In genomic region chr1:39080269-39080826, GRCh38 we compare ENCODE assay signal across 9 cellular contexts. TPM values are rescaled to one million over a fixed set of nuclear protein-coding genes. Genes with fewer than 3 reads are reported as not detected.
A peak's percentile ranks its signal among the peaks of the same experiment; 100 is the strongest.
DNase-seq lines count a peak whose midpoint lies in the region; ATAC-seq, FAIRE-seq and TF ChIP-seq lines count a peak whose summit lies in the region.
"Had no signal": no experiment of that assay in that cellular context is flagged by ENCODE, and none has a peak within 500 bp of the region (broad histone marks: within the 10 kb centered on the region; RNA-seq: fewer than 3 reads in every experiment).

No MANE protein-coding gene starts in this region.

- TF ChIP-seq EP300 in HepG2 (IDR thresholded peaks at IDR 0.05; ENCODE audit: low read depth in 2 of 2, low read length in 2 of 2): no peak
- no peak for TF ChIP-seq EP300 in HepG2 (CRISPR knock-in tag; IDR thresholded peaks at IDR 0.05; ENCODE audit: borderline replicate concordance)

- peak overlapping the region; percentile 63 to 74 (median 72) for H3K4me3 ChIP-seq in HepG2 (replicated peaks in 1 of 3; ENCODE audit: insufficient read depth in 1 of 3, low read depth in 2 of 3, low read length in 3 of 3)
- no peak overlapping the region for H3K4me3 ChIP-seq in right lobe of liver
- no peak overlapping the region for H3K4me3 ChIP-seq in naive thymus-derived CD4-positive, alpha-beta T cell (ENCODE audit: low read length)

- TF ChIP-seq POLR2A in HepG2 (IDR thresholded peaks at IDR 0.05; ENCODE audit: insufficient read depth in 1 of 2, low read depth in 2 of 2, low read length in 2 of 2) (no peak), right lobe of liver (IDR thresholded peaks at IDR 0.05) (no peak)

- CTCF ChIA-PET in HepG2 (lab: Yijun Ruan, JAX; ENCODE audit: low intra/inter-chr PET ratio, low total read pairs): no interaction called here
- CTCF ChIA-PET in naive thymus-derived CD4-positive, alpha-beta T cell (lab: Charles Lee): no interaction called here

- peaks cover 34% of the 10 kb centered on the region for H3K4me1 ChIP-seq in HepG2 (ENCODE audit: insufficient read depth, low read length)
- peaks cover 0 to 14% (median 4%) of the 10 kb centered on the region in 4 donors for H3K4me1 ChIP-seq in right lobe of liver
- H3K4me1 ChIP-seq in naive thymus-derived CD4-positive, alpha-beta T cell (ENCODE audit: control insufficient read depth in 2 of 2, insufficient read depth in 2 of 2, low read length in 2 of 2): no peaks in the 10 kb centered on the region

- 41% methylated on average over 11 of the region's 12 CpGs for WGBS in HepG2 (ENCODE audit: low lambda C conversion rate)
- WGBS in right lobe of liver (ENCODE audit: insufficient coverage, low coverage, low lambda C conversion rate, missing lambda C conversion rate): 89% methylated on average over 8 of the region's 12 CpGs

- no peak for ATAC-seq in HepG2
- ATAC-seq in right lobe of liver: no peak
- no peak for ATAC-seq in naive thymus-derived CD4-positive, alpha-beta T cell
- ATAC-seq in activated CD4-positive, CD25-positive, alpha-beta regulatory T cell treated with anti-CD3 and anti-CD28 coated beads, Interleukin-2, amount 50 U/mL, for 24 hours: no peak
- no peak for ATAC-seq in HG03342 (IDR thresholded peaks at IDR 0.05; ENCODE audit: unreplicated experiment)

- no peak overlapping the region for H2AFZ ChIP-seq in HepG2 (ENCODE audit: low read length)

- peaks cover 53% of the 10 kb centered on the region for H3K4me1 Mint-ChIP-seq in brain
- H3K4me1 Mint-ChIP-seq in naive thymus-derived CD4-positive, alpha-beta T cell: peaks cover 0 to 14% (median 10%) of the 10 kb centered on the region in 7 donors

- DNase-seq in HepG2 (ENCODE audit: low spot score) (no peak), right lobe of liver (no peak), glomerular visceral epithelial cell (ENCODE audit: extremely low spot score) (no peak), substantia nigra (lab: John Stamatoyannopoulos, UW) (no peak)
- no peak for DNase-seq in naive thymus-derived CD4-positive, alpha-beta T cell
- DNase-seq: KG1 had no signal

- H3K36me3 Mint-ChIP-seq in brain: peaks cover 11% of the 10 kb centered on the region
- no peaks in the 10 kb centered on the region for H3K36me3 Mint-ChIP-seq in naive thymus-derived CD4-positive, alpha-beta T cell

- no peak for TF ChIP-seq CTCF in HepG2 (CRISPR knock-in tag; IDR thresholded peaks at IDR 0.05)
- TF ChIP-seq CTCF in right lobe of liver (IDR thresholded peaks at IDR 0.05): no peak
- no peak for TF ChIP-seq CTCF in brain (conservative IDR thresholded peaks at IDR 0.05)

- no peak for TF ChIP-seq RAD21 in HepG2 (CRISPR knock-in tag; IDR thresholded peaks at IDR 0.05)

- H4K20me1 ChIP-seq in HepG2 (ENCODE audit: insufficient read depth, low read length): no peaks in the 10 kb centered on the region

- H3K9me3 Mint-ChIP-seq in brain: no peaks in the 10 kb centered on the region
- peaks cover 0 to 1% (median 0%) of the 10 kb centered on the region in 11 donors for H3K9me3 Mint-ChIP-seq in naive thymus-derived CD4-positive, alpha-beta T cell

- in situ Hi-C loops in HepG2 (cut with HindIII; ENCODE audit: extremely low pct_ligation_motif_present, low pct_unique_long_range_greater_than_20kb): loop anchor here (25.0 kb wide), 1 partner anchor 457 kb away; no protein-coding TSS in a partner anchor

- peaks cover 11% of the 10 kb centered on the region for H3K27me3 Mint-ChIP-seq in brain
- H3K27me3 Mint-ChIP-seq in naive thymus-derived CD4-positive, alpha-beta T cell: peaks cover 10 to 57% (median 39%) of the 10 kb centered on the region in 5 donors

- H3K27me3 ChIP-seq in HepG2 (ENCODE audit: control insufficient read depth in 1 of 2, insufficient read depth in 2 of 2, low read length in 2 of 2): peaks cover 0 to 19% of the 10 kb centered on the region in 2 experiments
- no peaks in the 10 kb centered on the region for H3K27me3 ChIP-seq in right lobe of liver
- peaks cover 0 to 10% of the 10 kb centered on the region in 2 donors for H3K27me3 ChIP-seq in naive thymus-derived CD4-positive, alpha-beta T cell (ENCODE audit: control insufficient read depth in 2 of 2, insufficient read depth in 2 of 2, low read length in 2 of 2)

- FAIRE-seq in HepG2 (lab: Jason Lieb, UNC): no peak

- intact Hi-C loops in HepG2 (cut with micrococcal nuclease; ENCODE audit: unreplicated experiment): no loop called here
- intact Hi-C loops in right lobe of liver (cut with DNase I): no loop called here
- intact Hi-C loops in naive thymus-derived CD4-positive, alpha-beta T cell (cut with micrococcal nuclease): no loop called here

- POLR2A ChIA-PET in HepG2 (lab: Yijun Ruan, JAX): no interaction called here
- POLR2A ChIA-PET in naive thymus-derived CD4-positive, alpha-beta T cell (lab: Charles Lee): interaction anchor here (0.5 to 0.6 kb wide), 3 partner anchors 22 to 345 kb away, joined by 3 read pairs; no protein-coding TSS in a partner anchor

- no peaks in the 10 kb centered on the region for H3K9me3 ChIP-seq in HepG2 (ENCODE audit: low read length)
- H3K9me3 ChIP-seq in right lobe of liver: no peaks in the 10 kb centered on the region
- no peaks in the 10 kb centered on the region for H3K9me3 ChIP-seq in naive thymus-derived CD4-positive, alpha-beta T cell (ENCODE audit: control insufficient read depth in 2 of 3, low read length in 3 of 3)

- H3K27ac ChIP-seq in HepG2 (ENCODE audit: extremely low read length, insufficient read depth, low read length): no peak overlapping the region
- H3K27ac ChIP-seq in right lobe of liver: no peak overlapping the region
- H3K27ac ChIP-seq in naive thymus-derived CD4-positive, alpha-beta T cell (ENCODE audit: low read depth, low read length): no peak overlapping the region
- H3K27ac ChIP-seq in substantia nigra (ENCODE audit: low read depth, low read length, poor library complexity, severe bottlenecking): no peak overlapping the region

- peak overlapping the region; percentile 81 for H3K4me2 ChIP-seq in HepG2 (ENCODE audit: low read depth, low read length)

- peak overlapping the region; percentile 15; the same call in 1 of the 2 replicates for H3K9ac ChIP-seq in HepG2 (ENCODE audit: insufficient read depth, low read depth, low read length)

- no TSS peak for BruUV-seq in HepG2 (replicated peaks; lab: Mats Ljungman, UMichigan)

- H3K36me3 ChIP-seq in HepG2 (replicated peaks in 1 of 2; ENCODE audit: control insufficient read depth in 1 of 2, insufficient read depth in 2 of 2, low read length in 2 of 2) (no peaks in the 10 kb centered on the region), right lobe of liver (no peaks in the 10 kb centered on the region)
- H3K36me3 ChIP-seq in naive thymus-derived CD4-positive, alpha-beta T cell (ENCODE audit: control insufficient read depth in 2 of 3, insufficient read depth in 3 of 3, low read length in 3 of 3): no peaks in the 10 kb centered on the region

- H3K79me2 ChIP-seq in HepG2 (ENCODE audit: insufficient read depth, low read length): no peaks in the 10 kb centered on the region

- peak overlapping the region in 4 of 5 experiments; percentile 57 to 91 (median 79) for H3K27ac Mint-ChIP-seq in brain
- H3K27ac Mint-ChIP-seq in naive thymus-derived CD4-positive, alpha-beta T cell: peak overlapping the region in 2 of 9 donors; percentile 26 to 59

- H3K4me3 Mint-ChIP-seq in brain: peak overlapping the region; percentile 82 to 86 (median 83)
- peak overlapping the region; percentile 20 to 83 (median 59) for H3K4me3 Mint-ChIP-seq in naive thymus-derived CD4-positive, alpha-beta T cell

TF ChIP-seq in HepG2, 621 proteins besides CTCF, POLR2A, EP300 and RAD21:
- TF ChIP-seq CEBPG (CRISPR knock-in tag; IDR thresholded peaks at IDR 0.05) (no peak), ZMYM3 (CRISPR knock-in tag; IDR thresholded peaks at IDR 0.05) (peak; percentile 6; the same call in 1 of the 2 replicates), SIN3B (IDR thresholded peaks at IDR 0.05; ENCODE audit: low read length) (no peak), ZFX (CRISPR knock-in tag; IDR thresholded peaks at IDR 0.05; ENCODE audit: low read depth) (0 out of 2 replicates have a peak, but pooled peaks have one; percentile 11), ZKSCAN8 (CRISPR knock-in tag; IDR thresholded peaks at IDR 0.05; ENCODE audit: borderline replicate concordance) (peak; percentile 97)

RNA-seq across cellular contexts. Expression of gene NDUFS5, which starts 54.2 kb away (rescaled TPM):
- total RNA-seq in HepG2 (2016; rRNA removed; fragmentation: Illumina TruSeq; extraction: Trizol) (466 and 655 TPM in 2 replicates), right lobe of liver (100 to 1,000 TPM in 2 of 6 experiments, 10 to 100 TPM in 4; 86.2 to 352 (median 90.0) TPM)
- total RNA-seq in HepG2 (2016; cell fraction: cytosol; rRNA removed; fragmentation: Illumina TruSeq; extraction: Trizol; ENCODE audit: low read depth): 163 and 167 TPM in 2 replicates
- total RNA-seq in HepG2 (2016; cell fraction: insoluble cytoplasmic fraction; rRNA removed; fragmentation: Illumina TruSeq; extraction: Trizol): 464 and 703 TPM in 2 replicates
- total RNA-seq in HepG2 (2016; cell fraction: membrane; rRNA removed; fragmentation: Illumina TruSeq; extraction: Trizol): 156 and 158 TPM in 2 replicates
- total RNA-seq in HepG2 (2016; cell fraction: nucleus; rRNA removed; fragmentation: Illumina TruSeq; extraction: Trizol): 154 and 170 TPM in 2 replicates
- polyA plus RNA-seq in HepG2 (2011; rRNA removed) (219 and 263 TPM in 2 replicates), brain (ENCODE audit: insufficient read depth, low read depth, low replicate concordance) (540 TPM)
- 226 and 341 TPM in 2 replicates for polyA plus RNA-seq in HepG2 (2011; cell fraction: cytosol; rRNA removed)
- polyA plus RNA-seq in HepG2 (2011; cell fraction: nucleus; rRNA removed): 45.6 and 70.1 TPM in 2 replicates
- 314 and 392 TPM in 2 replicates for polyA plus RNA-seq in HepG2 (2012)
- 179 and 209 TPM in 2 replicates for polyA plus RNA-seq in HepG2 (2016; cell fraction: cytosol; fragmentation: Illumina TruSeq; extraction: Trizol; ENCODE audit: low read depth)
- 671 and 732 TPM in 2 replicates for polyA plus RNA-seq in HepG2 (2016; cell fraction: insoluble cytoplasmic fraction; fragmentation: Illumina TruSeq; extraction: Trizol; ENCODE audit: low read depth)
- 158 and 161 TPM in 2 replicates for polyA plus RNA-seq in HepG2 (2016; cell fraction: membrane; fragmentation: Illumina TruSeq; extraction: Trizol; ENCODE audit: low read depth)
- polyA plus RNA-seq in HepG2 (2016; cell fraction: nucleus; fragmentation: Illumina TruSeq; extraction: Trizol; ENCODE audit: insufficient read depth, low read depth): 262 and 271 TPM in 2 replicates
- 54.3 and 179 TPM in 2 replicates for polyA minus RNA-seq in HepG2 (2011; rRNA and poly(A)+ RNA removed; ENCODE audit: low replicate concordance)
- polyA minus RNA-seq in HepG2 (2011; cell fraction: cytosol; rRNA and poly(A)+ RNA removed): 50.5 and 67.1 TPM in 2 replicates
- polyA minus RNA-seq in HepG2 (2011; cell fraction: nucleus; rRNA and poly(A)+ RNA removed): 41.3 and 58.2 TPM in 2 replicates
- total RNA-seq in naive thymus-derived CD4-positive, alpha-beta T cell: 100 to 1,000 TPM in 4 of 5 experiments, 10 to 100 TPM in 1; 95.1 to 128 (median 115) TPM
- polyA plus RNA-seq in naive thymus-derived CD4-positive, alpha-beta T cell: 100 to 1,000 TPM; 615 to 715 TPM

Comparison
In these comparisons a context has a peak if more than half of its experiments do, and no peak if none do; other contexts are left out.
1. H3K4me3 ChIP-seq: peak in HepG2 (3 of 3); none in right lobe of liver (0 of 3) and naive thymus-derived CD4-positive, alpha-beta T cell (single experiment).